In the genomic region with DNA sequence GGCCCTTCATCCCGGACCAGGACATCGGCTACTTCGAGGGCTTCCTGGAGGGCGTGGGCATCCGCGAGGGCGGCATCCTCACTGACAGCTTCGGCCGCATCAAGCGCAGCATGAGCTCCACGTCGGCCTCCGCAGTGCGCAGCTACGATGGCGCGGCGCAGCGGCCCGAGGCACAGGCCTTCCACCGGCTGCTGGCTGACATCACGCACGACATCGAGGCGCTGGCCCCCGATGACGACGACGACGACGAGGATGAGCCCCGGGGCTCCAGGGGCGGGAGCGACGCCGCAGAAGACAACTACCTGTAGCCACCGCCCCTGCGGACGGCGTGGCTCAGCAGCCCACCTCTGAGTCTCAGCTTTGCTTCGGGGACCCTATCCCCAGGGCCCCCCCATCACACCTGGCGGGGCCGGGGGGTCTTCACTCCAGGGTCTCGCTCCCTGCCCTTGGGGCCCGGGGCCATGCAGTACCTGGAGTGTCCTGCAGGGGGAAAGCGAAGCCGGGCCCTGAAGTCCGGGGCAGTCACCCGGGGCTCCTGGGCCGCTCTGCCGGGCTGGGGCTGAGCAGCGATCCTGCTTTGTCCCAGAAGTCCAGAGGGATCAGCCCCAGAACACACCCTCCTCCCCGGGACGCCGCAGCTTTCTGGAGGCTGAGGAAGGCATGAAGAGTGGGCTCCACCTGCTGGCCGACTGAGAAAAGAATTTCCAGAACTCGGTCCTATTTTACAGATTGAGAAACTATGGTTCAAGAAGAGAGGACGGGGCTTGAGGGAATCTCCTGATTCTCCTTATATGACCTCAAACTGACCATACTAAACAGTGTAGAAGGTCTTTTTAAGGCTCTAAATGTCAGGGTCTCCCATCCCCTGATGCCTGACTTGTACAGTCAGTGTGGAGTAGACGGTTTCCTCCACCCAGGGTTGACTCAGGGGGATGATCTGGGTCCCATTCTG, we compare ENCODE assay signal across 8 cellular contexts. TPM values are rescaled to one million over a fixed set of nuclear protein-coding genes. Genes with fewer than 3 reads are reported as not detected.
DNase-seq lines count a peak whose midpoint lies in the region; ATAC-seq and TF ChIP-seq lines count a peak whose summit lies in the region.

No MANE protein-coding gene starts in this region.

- no peak for ATAC-seq in GM21576 (IDR thresholded peaks at IDR 0.05; ENCODE audit: unreplicated experiment)

- no peaks in the 10 kb centered on the region for H3K36me3 ChIP-seq in duodenal mucosa (ENCODE audit: control insufficient read depth in 1 of 2, insufficient read depth in 2 of 2, low read length in 2 of 2)

- H3K9me3 ChIP-seq in duodenal mucosa (ENCODE audit: control insufficient read depth in 1 of 2, low read length in 2 of 2): no peaks in the 10 kb centered on the region

- H3K27me3 ChIP-seq in duodenal mucosa (ENCODE audit: control insufficient read depth in 1 of 2, insufficient read depth in 2 of 2, low read length in 2 of 2): peaks cover 30 to 33% of the 10 kb centered on the region in 2 donors

- H3K9ac ChIP-seq in duodenal mucosa (ENCODE audit: low read depth in 1 of 2, low read length in 2 of 2): peak overlapping the region in 1 of 2 donors; percentile 13

- TF ChIP-seq CTCF in C4-2B (conservative IDR thresholded peaks at IDR 0.05): peak; percentile 98
- peak in 1 of 3 donors; percentile 64 for TF ChIP-seq CTCF in lower leg skin (IDR thresholded peaks at IDR 0.05)

- DNase-seq in HK-2 (ENCODE audit: unreplicated experiment): peak; percentile 93
- peak; percentile 33 for DNase-seq in NCI-H748 treated with DMSO at 0.1 percent for 48 hours (lab: John Stamatoyannopoulos, UW)
- DNase-seq in activated CD4-positive, alpha-beta T cell treated with anti-CD3 and anti-CD28 coated beads, Interleukin-2, amount 50 U/mL, for 1 hour: peak; percentile 60
- DNase-seq in lower leg skin (ENCODE audit: low spot score in 2 of 2): peak; percentile 63 to 92
- peak in 2 of 3 donors; percentile 18 to 49 for DNase-seq in stimulated activated CD4-positive, alpha-beta T cell treated with anti-CD3 and anti-CD28 coated beads, TNF-alpha, amount 100 ng/mL, for 1 hour (ENCODE audit: low read depth in 3 of 3, low spot score in 1 of 3)

- H3K4me3 ChIP-seq in duodenal mucosa (ENCODE audit: low read depth in 1 of 2, low read length in 2 of 2): peak overlapping the region; percentile 35 to 40
- H3K4me3 ChIP-seq in lower leg skin (ENCODE audit: low read depth, poor library complexity, severe bottlenecking): no peak overlapping the region

- peaks cover 0 to 11% of the 10 kb centered on the region in 2 donors for H3K4me1 ChIP-seq in duodenal mucosa (ENCODE audit: control insufficient read depth in 1 of 2, insufficient read depth in 2 of 2, low read length in 2 of 2)

- WGBS in lower leg skin, 2 donors: 21 to 29% methylated on average over 38 to 53 of the region's 59 CpGs

- TF ChIP-seq POLR2A in lower leg skin (IDR thresholded peaks at IDR 0.05): no peak

- intact Hi-C loops in lower leg skin (cut with DNase I; ENCODE audit: low total_unique reads): loop anchor here (5.0 kb wide), 1 partner anchor 209 kb away; no protein-coding TSS in a partner anchor

- H3K27ac ChIP-seq in C4-2B (no peak overlapping the region), duodenal mucosa (ENCODE audit: low read depth, low read length) (no peak overlapping the region)

RNA-seq across cellular contexts. Expression of a gene that starts 20.8 kb away (rescaled TPM):
- total RNA-seq in lower leg skin: 10 to 100 TPM in 1 of 4 donors, 1 to 10 TPM in 3; 7.0 to 10.2 (median 8.7) TPM

RNA-seq across cellular contexts. Expression of a gene that starts 21.0 kb away (rescaled TPM):
- 1 to 10 TPM in 2 of 4 donors, under 1 TPM in 2; 0.65 to 4.4 (median 2.5) TPM for total RNA-seq in lower leg skin

Comparison
In these comparisons a context has a peak if more than half of its experiments do, and no peak if none do; other contexts are left out.
1. DNase-seq: peak in every context shown above with its lines; median percentile 93 in HK-2; 78 in lower leg skin; 60 in activated CD4-positive, alpha-beta T cell treated with anti-CD3 and anti-CD28 coated beads, Interleukin-2, amount 50 U/mL, for 1 hour; 34 in stimulated activated CD4-positive, alpha-beta T cell treated with anti-CD3 and anti-CD28 coated beads, TNF-alpha, amount 100 ng/mL, for 1 hour; 33 in NCI-H748 treated with DMSO at 0.1 percent for 48 hours.